In the genomic region with DNA sequence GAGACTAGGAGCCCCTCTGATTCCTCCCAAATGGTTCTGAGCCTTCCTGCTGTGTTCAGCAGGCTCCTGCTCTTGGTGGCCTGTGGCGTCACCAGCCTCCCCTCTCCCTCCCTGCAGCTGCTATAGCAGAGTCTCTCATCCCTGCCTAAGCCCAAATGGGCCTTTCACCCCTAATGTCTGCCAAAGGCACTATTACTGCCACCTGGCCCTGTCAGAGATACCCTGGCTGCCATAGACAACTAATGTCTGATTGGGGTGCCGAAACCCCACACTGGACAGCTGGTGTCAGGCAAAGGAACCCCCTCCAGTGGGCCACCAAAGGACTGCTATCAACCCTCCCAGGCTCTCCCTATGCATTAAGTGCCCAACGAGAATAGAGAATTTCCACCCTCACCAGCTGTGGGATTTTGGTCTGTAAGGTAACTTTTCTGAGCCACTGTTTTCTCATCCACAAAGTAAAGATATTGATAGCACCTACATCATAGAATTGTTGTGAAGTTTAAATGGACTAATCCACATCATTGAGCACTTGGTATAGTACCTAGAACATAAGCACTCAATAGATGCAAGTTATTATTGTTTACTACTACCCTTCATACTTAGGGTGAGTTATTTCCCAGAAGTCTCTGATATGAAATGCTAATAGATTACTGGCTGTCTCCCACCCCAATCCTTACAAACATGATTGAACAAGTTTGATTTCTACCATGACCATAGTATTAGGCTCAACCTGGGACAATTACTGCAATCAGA, we compare ENCODE assay signal across 34 cellular contexts.
"Had no signal": no experiment of that assay in that cellular context is flagged by ENCODE, and none has a peak within 500 bp of the region (broad histone marks: within the 10 kb centered on the region; RNA-seq: fewer than 3 reads in every experiment).

No MANE protein-coding gene starts in this region.

- H3K4me1 ChIP-seq: Peyer's patch had no signal

- H3K27ac ChIP-seq: Peyer's patch, VCaP had no signal

- DNase-seq: activated CD4-positive, alpha-beta memory T cell treated with anti-CD3 and anti-CD28 coated beads, Interleukin-2, amount 10 ng/mL, durations not matched to agents 7 days and 5 days; activated CD4-positive, alpha-beta T cell treated with anti-CD3 and anti-CD28 coated beads for 1 hour; activated CD4-positive, alpha-beta T cell treated with anti-CD3 and anti-CD28 coated beads for 48 hours; activated CD4-positive, CD25-positive, alpha-beta regulatory T cell; activated CD8-positive, alpha-beta memory T cell treated with anti-CD3 and anti-CD28 coated beads for 24 hours; activated CD8-positive, alpha-beta memory T cell treated with anti-CD3 and anti-CD28 coated beads, Interleukin-2, amount 10 ng/mL, durations not matched to agents 7 days and 5 days; activated CD8-positive, alpha-beta memory T cell treated with anti-CD3 and anti-CD28 coated beads, Interleukin-2, amount 50 U/mL, for 48 hours; activated effector memory CD4-positive, alpha-beta T cell treated with Interleukin-2 at 50 U/mL for 16 hours; activated naive CD4-positive, alpha-beta T cell treated with anti-CD3 and anti-CD28 coated beads, Interleukin-2, amount 10 ng/mL, durations not matched to agents 7 days and 5 days; activated T-cell treated with anti-CD3 and anti-CD28 coated beads, Interleukin-2, amount 50 U/mL, for 48 hours; amygdala; central memory CD4-positive, alpha-beta T cell; Kasumi-1; KG1; MG63; MV-4-11; NCI-H1092; NCI-H1436 treated with DMSO at 0.1 percent for 48 hours; NCI-H1694 treated with DMSO at 0.1 percent for 48 hours; NCI-H2029; NCI-H345; NCI-H524 treated with DMSO at 0.1 percent for 48 hours; NK-92 treated with Interleukin-12 subunit alpha and Interleukin-12 subunit beta, amount 100 ng/mL, for 24 hours; PC-3; Peyer's patch; RPMI8226; SHP77 treated with DMSO at 0.1 percent for 48 hours; SW 1271; T-helper 1 cell; T-helper 2 cell; T-helper 9 cell had no signal

- H3K36me3 Mint-ChIP-seq: activated CD8-positive, alpha-beta memory T cell treated with anti-CD3 and anti-CD28 coated beads, Interleukin-2, amount 10 ng/mL, durations not matched to agents 7 days and 5 days; activated naive CD4-positive, alpha-beta T cell treated with anti-CD3 and anti-CD28 coated beads, Interleukin-2, amount 10 ng/mL, durations not matched to agents 7 days and 5 days; activated naive CD8-positive, alpha-beta T cell; brain had no signal

- H3K27ac Mint-ChIP-seq: activated CD4-positive, alpha-beta memory T cell treated with anti-CD3 and anti-CD28 coated beads, Interleukin-2, amount 10 ng/mL, durations not matched to agents 7 days and 5 days; activated CD8-positive, alpha-beta memory T cell treated with anti-CD3 and anti-CD28 coated beads, Interleukin-2, amount 10 ng/mL, durations not matched to agents 7 days and 5 days; activated naive CD4-positive, alpha-beta T cell treated with anti-CD3 and anti-CD28 coated beads, Interleukin-2, amount 10 ng/mL, durations not matched to agents 7 days and 5 days; activated naive CD8-positive, alpha-beta T cell had no signal

- H3K27me3 ChIP-seq: MG63, Peyer's patch had no signal

- H3K9me3 Mint-ChIP-seq: activated naive CD4-positive, alpha-beta T cell treated with anti-CD3 and anti-CD28 coated beads, Interleukin-2, amount 10 ng/mL, durations not matched to agents 7 days and 5 days had no signal

- H3K27me3 Mint-ChIP-seq: activated CD8-positive, alpha-beta memory T cell treated with anti-CD3 and anti-CD28 coated beads, Interleukin-2, amount 10 ng/mL, durations not matched to agents 7 days and 5 days; activated naive CD4-positive, alpha-beta T cell treated with anti-CD3 and anti-CD28 coated beads, Interleukin-2, amount 10 ng/mL, durations not matched to agents 7 days and 5 days; activated naive CD8-positive, alpha-beta T cell had no signal

- H3K4me1 Mint-ChIP-seq: activated CD4-positive, alpha-beta memory T cell treated with anti-CD3 and anti-CD28 coated beads, Interleukin-2, amount 10 ng/mL, durations not matched to agents 7 days and 5 days; activated CD8-positive, alpha-beta memory T cell treated with anti-CD3 and anti-CD28 coated beads, Interleukin-2, amount 10 ng/mL, durations not matched to agents 7 days and 5 days; activated naive CD4-positive, alpha-beta T cell treated with anti-CD3 and anti-CD28 coated beads, Interleukin-2, amount 10 ng/mL, durations not matched to agents 7 days and 5 days had no signal

- H3K9me3 ChIP-seq: MG63, Peyer's patch had no signal

- H3K4me3 Mint-ChIP-seq: activated CD4-positive, alpha-beta memory T cell treated with anti-CD3 and anti-CD28 coated beads, Interleukin-2, amount 10 ng/mL, durations not matched to agents 7 days and 5 days; activated CD8-positive, alpha-beta memory T cell treated with anti-CD3 and anti-CD28 coated beads, Interleukin-2, amount 10 ng/mL, durations not matched to agents 7 days and 5 days; activated naive CD4-positive, alpha-beta T cell treated with anti-CD3 and anti-CD28 coated beads, Interleukin-2, amount 10 ng/mL, durations not matched to agents 7 days and 5 days; activated naive CD8-positive, alpha-beta T cell; brain had no signal

- H3K36me3 ChIP-seq: MG63, Peyer's patch had no signal

- H3K4me3 ChIP-seq: MG63, Peyer's patch had no signal
